ENCODE assay signal across 12 cellular contexts in the genomic region with DNA sequence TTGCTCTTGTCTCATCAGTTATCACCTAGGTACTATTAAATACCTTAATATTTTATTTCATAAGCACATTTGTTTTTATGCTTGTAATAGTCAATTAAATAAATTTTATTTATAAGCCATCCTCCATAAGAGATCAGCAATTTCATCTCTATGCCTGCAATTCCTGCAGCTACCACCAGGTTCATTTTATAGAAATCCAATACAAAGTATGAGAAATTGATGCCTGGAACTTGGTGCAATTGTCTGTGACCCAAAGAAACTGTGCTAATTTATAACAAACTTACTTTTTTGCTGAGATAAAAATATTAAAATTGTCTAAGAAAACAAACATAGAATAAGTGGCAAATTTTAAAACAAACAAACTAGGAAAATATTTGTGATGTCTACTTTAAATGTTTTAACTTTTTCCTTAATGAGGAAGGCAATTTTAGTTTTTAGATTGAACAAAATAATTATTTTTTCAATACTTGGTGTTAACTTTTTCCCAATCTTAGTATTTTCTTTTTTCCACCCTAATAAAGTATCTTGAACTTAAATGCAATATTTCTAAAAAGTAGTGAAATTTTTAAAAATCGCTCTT.
DNase-seq lines count a peak whose midpoint lies in the region; ATAC-seq and TF ChIP-seq lines count a peak whose summit lies in the region.
"Had no signal": no experiment of that assay in that cellular context is flagged by ENCODE, and none has a peak within 500 bp of the region (broad histone marks: within the 10 kb centered on the region; RNA-seq: fewer than 3 reads in every experiment).

No MANE protein-coding gene starts in this region.

- TF ChIP-seq CTCF in C4-2B (conservative IDR thresholded peaks at IDR 0.05) (peak; percentile 67), HFFc6 (IDR thresholded peaks at IDR 0.05) (peak; percentile 82), astrocyte of the spinal cord (IDR thresholded peaks at IDR 0.05; ENCODE audit: low read depth, low read length) (peak; percentile 48), right lobe of liver (IDR thresholded peaks at IDR 0.05) (peak; percentile 28 to 52 (median 34))

- DNase-seq in HFFc6: no peak
- no peak for DNase-seq in astrocyte of the spinal cord (ENCODE audit: low read depth, low spot score)
- no peak for DNase-seq in right lobe of liver
- no peak for DNase-seq in SHP77 treated with DMSO at 0.1 percent for 48 hours (lab: John Stamatoyannopoulos, UW)
- DNase-seq in mesenteric fat pad (ENCODE audit: low spot score): no peak
- DNase-seq: naive B cell; SIG-M5; stimulated activated CD4-positive, alpha-beta T cell treated with anti-CD3 and anti-CD28 coated beads, Interleukin-4, amount 100 ng/mL, for 1 hour had no signal

- 75% methylated on average over 1 of the region's 1 CpG for WGBS in right lobe of liver (ENCODE audit: insufficient coverage, low coverage, low lambda C conversion rate, missing lambda C conversion rate)

- H3K36me3 ChIP-seq in right lobe of liver: no peaks in the 10 kb centered on the region
- H3K36me3 ChIP-seq: vagina had no signal

- no peaks in the 10 kb centered on the region for H3K4me1 ChIP-seq in right lobe of liver
- H3K4me1 ChIP-seq: vagina had no signal

- no peaks in the 10 kb centered on the region for H3K9me3 ChIP-seq in right lobe of liver
- H3K9me3 ChIP-seq: vagina had no signal

- TF ChIP-seq POLR2A in right lobe of liver (IDR thresholded peaks at IDR 0.05): no peak

- no peak for ATAC-seq in right lobe of liver
- no peak for ATAC-seq in GM18861 (IDR thresholded peaks at IDR 0.05; ENCODE audit: unreplicated experiment)
- no peak for ATAC-seq in GM21381 (IDR thresholded peaks at IDR 0.05; ENCODE audit: unreplicated experiment)

- in situ Hi-C loops in astrocyte of the spinal cord (cut with HindIII; ENCODE audit: low sequenced_read_pairs): no loop called here

- H3K27ac Mint-ChIP-seq in HFFc6: no peak overlapping the region
- H3K27ac Mint-ChIP-seq: naive B cell had no signal

- intact Hi-C loops in right lobe of liver (cut with DNase I): no loop called here

- H3K27me3 Mint-ChIP-seq in HFFc6 (ENCODE audit: insufficient read depth): no peaks in the 10 kb centered on the region
- H3K27me3 Mint-ChIP-seq: naive B cell had no signal

- H3K27me3 ChIP-seq in right lobe of liver: no peaks in the 10 kb centered on the region
- H3K27me3 ChIP-seq: vagina had no signal

- no peaks in the 10 kb centered on the region for H3K9me3 Mint-ChIP-seq in HFFc6

- no peak overlapping the region for H3K4me3 ChIP-seq in astrocyte of the spinal cord (ENCODE audit: low read depth, low read length)
- H3K4me3 ChIP-seq in right lobe of liver: no peak overlapping the region
- H3K4me3 ChIP-seq: vagina had no signal

- H3K36me3 Mint-ChIP-seq in HFFc6 (ENCODE audit: low read depth): peaks cover 9% of the 10 kb centered on the region; the same call in 1 of the 2 replicates
- H3K36me3 Mint-ChIP-seq: naive B cell had no signal

- H3K27ac ChIP-seq in C4-2B (no peak overlapping the region), right lobe of liver (no peak overlapping the region)
- H3K27ac ChIP-seq: vagina had no signal

- H3K4me1 Mint-ChIP-seq in HFFc6 (ENCODE audit: low read depth): peaks cover 19% of the 10 kb centered on the region
- H3K4me1 Mint-ChIP-seq: naive B cell had no signal

- no peak overlapping the region for H3K4me3 Mint-ChIP-seq in HFFc6
- H3K4me3 Mint-ChIP-seq: naive B cell had no signal
